ENCODE assay signal across 8 cellular contexts in genomic region chr1:152034654-152035405, GRCh38. TPM values are rescaled to one million over a fixed set of nuclear protein-coding genes. Genes with fewer than 3 reads are reported as not detected.
DNase-seq lines count a peak whose midpoint lies in the region; ATAC-seq, FAIRE-seq and TF ChIP-seq lines count a peak whose summit lies in the region.

No MANE protein-coding gene starts in this region.

- ATAC-seq in GM18861 (IDR thresholded peaks at IDR 0.05; ENCODE audit: unreplicated experiment), result peak; percentile 58
- peak; percentile 19 for ATAC-seq in Right ventricle myocardium superior (ENCODE audit: poor library complexity)
- no peak for ATAC-seq in HG03469 (IDR thresholded peaks at IDR 0.05; ENCODE audit: unreplicated experiment)

- POLR2A ChIA-PET in AG04449 (lab: Yijun Ruan, JAX), result interaction anchor here (0.7 to 1.6 kb wide), 4 partner anchors 13 to 45 kb away, joined by 3 to 9 read pairs (median 4); partner anchors contain the start of gene S100A10

- CTCF ChIA-PET in AG04449 (lab: Yijun Ruan, JAX), result interaction anchor here (0.6 to 4.4 kb wide), 20 partner anchors 11 to 115 kb away, joined by 3 to 59 read pairs (median 3); no protein-coding TSS in a partner anchor

- H3K4me3 ChIP-seq in AG04449 (ENCODE audit: low read depth, low read length) (peak overlapping the region; percentile 82), retinal pigment epithelial cell (ENCODE audit: low read length) (peak overlapping the region; percentile 90)

- intact Hi-C loops in Right ventricle myocardium superior (cut with DNase I), result no loop called here

- FAIRE-seq in HTR-8/SVneo (lab: Jason Lieb, UNC), result no peak

- TF ChIP-seq CTCF in AG04449 (IDR thresholded peaks at IDR 0.05; ENCODE audit: insufficient read depth, low read length, missing control alignments), result peak; percentile 58
- peak; percentile 74 for TF ChIP-seq CTCF in retinal pigment epithelial cell (conservative IDR thresholded peaks at IDR 0.05; ENCODE audit: low read depth, low read length)

- DNase-seq in AG04449 (ENCODE audit: low read depth, low spot score), result no peak
- peak; percentile 62 for DNase-seq in HTR-8/SVneo (ENCODE audit: insufficient read length, low spot score)
- DNase-seq in SIG-M5 (lab: John Stamatoyannopoulos, UW), result peak; percentile 75
- DNase-seq in activated naive CD4-positive, alpha-beta T cell (lab: John Stamatoyannopoulos, UW), result peak in 3 of 4 experiments; percentile 6 to 37 (median 35)
- no peak for DNase-seq in Right ventricle myocardium superior
- no peak for DNase-seq in retinal pigment epithelial cell (ENCODE audit: low read depth)

RNA-seq across cellular contexts. Expression of gene S100A11, which starts 2.0 kb away (rescaled TPM):
- total RNA-seq in Right ventricle myocardium superior, result 64.5 TPM

RNA-seq across cellular contexts. Expression of gene S100A10, which starts 41.2 kb away (rescaled TPM):
- 230 TPM for total RNA-seq in Right ventricle myocardium superior

RNA-seq across cellular contexts. Expression of gene TCHHL1, which starts 54.0 kb away (rescaled TPM):
- not detected for total RNA-seq in Right ventricle myocardium superior

Comparison
In these comparisons a context has a peak if more than half of its experiments do, and no peak if none do; other contexts are left out.
1. DNase-seq: peak in HTR-8/SVneo (single experiment), SIG-M5 (single experiment) and activated naive CD4-positive, alpha-beta T cell (3 of 4); none in AG04449 (single experiment), Right ventricle myocardium superior (single experiment) and retinal pigment epithelial cell (single experiment).